1 cellular context compared by ENCODE assay signal in genomic region chr6:16145038-16145437, GRCh38.
A peak's percentile ranks its signal among the peaks of the same experiment; 100 is the strongest.
TF ChIP-seq lines count a peak whose summit lies in the region.

No MANE protein-coding gene starts in this region.

TF ChIP-seq in HepG2, 621 proteins besides CTCF, POLR2A, EP300 and RAD21:
- TF ChIP-seq ZKSCAN1 (IDR thresholded peaks at IDR 0.05; ENCODE audit: low read length) (peak; percentile 49; the same call in 1 of the 2 replicates), SKI (IDR thresholded peaks at IDR 0.05; ENCODE audit: partially characterized antibody) (no peak)
